In genomic region chr5:38420691-38421395, GRCh38 we compare ENCODE assay signal across 8 cellular contexts.
A peak's percentile ranks its signal among the peaks of the same experiment; 100 is the strongest.
DNase-seq lines count a peak whose midpoint lies in the region; ATAC-seq and TF ChIP-seq lines count a peak whose summit lies in the region.

No MANE protein-coding gene starts in this region.

- H3K9me3 ChIP-seq in colonic mucosa = no peaks in the 10 kb centered on the region
- no peaks in the 10 kb centered on the region for H3K9me3 ChIP-seq in right lobe of liver

- 47% methylated on average over 5 of the region's 6 CpGs for WGBS in right lobe of liver (ENCODE audit: insufficient coverage, low coverage, low lambda C conversion rate, missing lambda C conversion rate)

- no peak for TF ChIP-seq POLR2A in right lobe of liver (IDR thresholded peaks at IDR 0.05)

- no peaks in the 10 kb centered on the region for H3K79me2 ChIP-seq in KMS-11 (ENCODE audit: insufficient read depth, low read depth)

- DNase-seq in Right ventricle myocardium inferior (ENCODE audit: missing footprints) (no peak), cardiac septum (ENCODE audit: low spot score) (no peak), RPMI7951 (ENCODE audit: low read depth) (peak; percentile 60), colonic mucosa (peak; percentile 53), right lobe of liver (peak in 2 of 3 donors; percentile 45 to 76), superior temporal gyrus (ENCODE audit: extremely low spot score) (peak; percentile 78)

- no peaks in the 10 kb centered on the region for H4K20me1 ChIP-seq in KMS-11 (ENCODE audit: insufficient read depth)

- H3K4me3 ChIP-seq in KMS-11 (IDR thresholded peaks at IDR 0.05; ENCODE audit: insufficient read depth, low read depth, low read length) (no peak overlapping the region), colonic mucosa (no peak overlapping the region), right lobe of liver (no peak overlapping the region)

- H3K27me3 ChIP-seq in KMS-11 (ENCODE audit: insufficient read depth, low read depth) (no peaks in the 10 kb centered on the region), colonic mucosa (no peaks in the 10 kb centered on the region), right lobe of liver (no peaks in the 10 kb centered on the region)

- no peak overlapping the region for H3K4me2 ChIP-seq in KMS-11

- H3K36me3 ChIP-seq in KMS-11 (ENCODE audit: insufficient read depth) (no peaks in the 10 kb centered on the region), colonic mucosa (no peaks in the 10 kb centered on the region), right lobe of liver (no peaks in the 10 kb centered on the region)

- H3K4me1 ChIP-seq in KMS-11 (ENCODE audit: low read depth, poor library complexity, severe bottlenecking) (no peaks in the 10 kb centered on the region), colonic mucosa (no peaks in the 10 kb centered on the region), right lobe of liver (peaks cover 0 to 4% (median 0%) of the 10 kb centered on the region in 4 donors)

- H3K9ac ChIP-seq in KMS-11 (no peak overlapping the region), colonic mucosa (ENCODE audit: low read depth in 2 of 2, low read length in 2 of 2) (no peak overlapping the region)

- peak; percentile 74 for ATAC-seq in Right ventricle myocardium inferior
- peak; percentile 95 to 99 (median 97) for ATAC-seq in right lobe of liver
- ATAC-seq in HG03108 (IDR thresholded peaks at IDR 0.05; ENCODE audit: unreplicated experiment) = no peak

- H3K27ac ChIP-seq in KMS-11 (no peak overlapping the region), colonic mucosa (no peak overlapping the region), right lobe of liver (no peak overlapping the region)

- TF ChIP-seq CTCF in KMS-11 (conservative IDR thresholded peaks at IDR 0.05; ENCODE audit: low read depth, low read length) = peak; percentile 69
- peak; percentile 57 for TF ChIP-seq CTCF in colonic mucosa (IDR thresholded peaks at IDR 0.05)
- peak; percentile 55 to 81 (median 74) for TF ChIP-seq CTCF in right lobe of liver (IDR thresholded peaks at IDR 0.05)

- H2AFZ ChIP-seq in KMS-11 (ENCODE audit: low read depth) = no peak overlapping the region

- intact Hi-C loops in Right ventricle myocardium inferior (cut with DNase I) (loop anchor here (1.0 kb wide), 1 partner anchor 388 kb away; no protein-coding TSS in a partner anchor), cardiac septum (cut with DNase I) (loop anchor here (5.0 kb wide), 1 partner anchor 386 kb away; no protein-coding TSS in a partner anchor), colonic mucosa (cut with DNase I) (no loop called here), right lobe of liver (cut with DNase I) (no loop called here)

Comparison
In these comparisons a context has a peak if more than half of its experiments do, and no peak if none do; other contexts are left out.
1. DNase-seq: peak in RPMI7951 (single experiment), colonic mucosa (single experiment), right lobe of liver (2 of 3) and superior temporal gyrus (single experiment); none in Right ventricle myocardium inferior (single experiment) and cardiac septum (single experiment).
2. intact Hi-C loops: an anchor here in Right ventricle myocardium inferior (1.0 kb wide) and cardiac septum (5.0 kb wide); none called in colonic mucosa and right lobe of liver.
3. Peak in every context shown above with its lines, with median percentiles within 50 percentile points of each other: CTCF ChIP-seq.